In genomic region chr3:50572158-50572557, GRCh38 we compare ENCODE assay signal across 8 cellular contexts. TPM values are rescaled to one million over a fixed set of nuclear protein-coding genes. Genes with fewer than 3 reads are reported as not detected.
DNase-seq lines count a peak whose midpoint lies in the region; ATAC-seq, FAIRE-seq and TF ChIP-seq lines count a peak whose summit lies in the region.

No MANE protein-coding gene starts in this region.

- no peaks in the 10 kb centered on the region for H3K9me3 Mint-ChIP-seq in T-helper 1 cell treated with Interleukin-12 subunit alpha and Interleukin-12 subunit beta and Interleukin-4 antibody, amounts not matched to agents 30 μg/mL and 1 μg/mL, for 36 hours
- no peaks in the 10 kb centered on the region for H3K9me3 Mint-ChIP-seq in activated naive CD8-positive, alpha-beta T cell treated with anti-CD3 and anti-CD28 coated beads, Interleukin-2, amount 50 U/mL, for 24 hours

- in situ Hi-C loops in KBM-7 (cut with MboI; ENCODE audit: low pct_unique_long_range_greater_than_20kb, low sequenced_read_pairs), result no loop called here

- H3K4me1 ChIP-seq in heart right ventricle (peaks cover 9 to 69% (median 36%) of the 10 kb centered on the region in 9 donors), rectal smooth muscle tissue (ENCODE audit: control insufficient read depth, insufficient read depth, low read length) (peaks cover 5% of the 10 kb centered on the region)

- H3K36me3 ChIP-seq in heart right ventricle (peaks cover 0 to 48% (median 0%) of the 10 kb centered on the region in 9 donors), rectal smooth muscle tissue (ENCODE audit: control insufficient read depth, insufficient read depth, low read length) (peaks cover 5% of the 10 kb centered on the region)

- peaks cover 37% of the 10 kb centered on the region for H3K36me3 Mint-ChIP-seq in T-helper 1 cell treated with Interleukin-12 subunit alpha and Interleukin-12 subunit beta and Interleukin-4 antibody, amounts not matched to agents 30 μg/mL and 1 μg/mL, for 36 hours (ENCODE audit: low read depth)
- peaks cover 48% of the 10 kb centered on the region for H3K36me3 Mint-ChIP-seq in activated naive CD8-positive, alpha-beta T cell treated with anti-CD3 and anti-CD28 coated beads, Interleukin-2, amount 50 U/mL, for 24 hours (ENCODE audit: low read depth)

- no peak overlapping the region for H3K9ac ChIP-seq in rectal smooth muscle tissue (ENCODE audit: low read length)

- FAIRE-seq in G401.6 (lab: Jason Lieb, UNC), result peak; percentile 74

- H3K4me3 ChIP-seq in heart right ventricle (no peak overlapping the region), rectal smooth muscle tissue (ENCODE audit: low read length) (no peak overlapping the region)

- DNase-seq in KBM-7 (peak; percentile 91), heart right ventricle (peak; percentile 72 to 74)
- peak; percentile 86 for DNase-seq in activated naive CD8-positive, alpha-beta T cell treated with anti-CD3 and anti-CD28 coated beads, Interleukin-2, amount 50 U/mL, for 24 hours

- H3K27ac ChIP-seq in heart right ventricle (peak overlapping the region in 9 of 10 donors; percentile 7 to 73 (median 42)), rectal smooth muscle tissue (ENCODE audit: low read depth, low read length) (peak overlapping the region; percentile 7)

- H3K27me3 ChIP-seq in heart right ventricle, result no peaks in the 10 kb centered on the region
- H3K27me3 ChIP-seq in rectal smooth muscle tissue (ENCODE audit: control insufficient read depth, insufficient read depth, low read length), result no peaks in the 10 kb centered on the region

- H3K9me3 ChIP-seq in heart right ventricle, result no peaks in the 10 kb centered on the region

- intact Hi-C loops in heart right ventricle (cut with DNase I), result loop anchor here (1.0 to 10.0 kb wide), 8 partner anchors 40 to 813 kb away; partner anchors contain the start of genes MANF (in 2 of the 10) and DOCK3 (in 1 of the 10)

- H3K27me3 Mint-ChIP-seq in T-helper 1 cell treated with Interleukin-12 subunit alpha and Interleukin-12 subunit beta and Interleukin-4 antibody, amounts not matched to agents 30 μg/mL and 1 μg/mL, for 36 hours (ENCODE audit: low read depth), result no peaks in the 10 kb centered on the region
- H3K27me3 Mint-ChIP-seq in activated naive CD8-positive, alpha-beta T cell treated with anti-CD3 and anti-CD28 coated beads, Interleukin-2, amount 50 U/mL, for 24 hours, result peaks cover 3% of the 10 kb centered on the region

- H3K4me3 Mint-ChIP-seq in T-helper 1 cell treated with Interleukin-12 subunit alpha and Interleukin-12 subunit beta and Interleukin-4 antibody, amounts not matched to agents 30 μg/mL and 1 μg/mL, for 36 hours, result peak overlapping the region; percentile 97
- peak overlapping the region; percentile 98 for H3K4me3 Mint-ChIP-seq in activated naive CD8-positive, alpha-beta T cell treated with anti-CD3 and anti-CD28 coated beads, Interleukin-2, amount 50 U/mL, for 24 hours

- 11 to 23% methylated on average over 1 of the region's 1 CpG for WGBS in heart right ventricle, 2 donors

- TF ChIP-seq CTCF in heart right ventricle (IDR thresholded peaks at IDR 0.05), result peak; percentile 79 to 97 (median 93)

- peak overlapping the region; percentile 92 for H3K27ac Mint-ChIP-seq in T-helper 1 cell treated with Interleukin-12 subunit alpha and Interleukin-12 subunit beta and Interleukin-4 antibody, amounts not matched to agents 30 μg/mL and 1 μg/mL, for 36 hours
- H3K27ac Mint-ChIP-seq in activated naive CD8-positive, alpha-beta T cell treated with anti-CD3 and anti-CD28 coated beads, Interleukin-2, amount 50 U/mL, for 24 hours, result peak overlapping the region; percentile 95

- peak; percentile 17 for ATAC-seq in activated naive CD8-positive, alpha-beta T cell treated with anti-CD3 and anti-CD28 coated beads, Interleukin-2, amount 50 U/mL, for 24 hours
- ATAC-seq in heart right ventricle (peak; percentile 6 to 46 (median 32)), GM18517 (IDR thresholded peaks at IDR 0.05; ENCODE audit: unreplicated experiment) (no peak), GM19452 (IDR thresholded peaks at IDR 0.05; ENCODE audit: unreplicated experiment) (no peak)

- peaks cover 66% of the 10 kb centered on the region for H3K4me1 Mint-ChIP-seq in T-helper 1 cell treated with Interleukin-12 subunit alpha and Interleukin-12 subunit beta and Interleukin-4 antibody, amounts not matched to agents 30 μg/mL and 1 μg/mL, for 36 hours (ENCODE audit: low read depth)
- H3K4me1 Mint-ChIP-seq in activated naive CD8-positive, alpha-beta T cell treated with anti-CD3 and anti-CD28 coated beads, Interleukin-2, amount 50 U/mL, for 24 hours, result peaks cover 74% of the 10 kb centered on the region

RNA-seq across cellular contexts. Expression of gene HEMK1, which starts 2.8 kb away (rescaled TPM):
- total RNA-seq in heart right ventricle, result 10 to 100 TPM; 10.6 to 19.0 (median 14.8) TPM
- 10 to 100 TPM; 13.5 to 17.7 TPM for polyA plus RNA-seq in heart right ventricle

RNA-seq across cellular contexts. Expression of gene C3orf18, which starts 4.6 kb away (rescaled TPM):
- total RNA-seq in heart right ventricle, result 10 to 100 TPM; 31.6 to 49.9 (median 43.4) TPM
- polyA plus RNA-seq in heart right ventricle, result 10 to 100 TPM; 19.9 to 28.7 TPM

RNA-seq across cellular contexts. Expression of gene CISH, which starts 39.4 kb away (rescaled TPM):
- total RNA-seq in heart right ventricle, result 100 to 1,000 TPM in 1 of 10 donors, 10 to 100 TPM in 6, 1 to 10 TPM in 3; 5.4 to 131 (median 24.0) TPM
- polyA plus RNA-seq in heart right ventricle, result 10 to 100 TPM in 1 of 2 donors, 1 to 10 TPM in 1; 8.9 to 21.1 TPM

RNA-seq across cellular contexts. Expression of gene MAPKAPK3, which starts 44.8 kb away (rescaled TPM):
- 100 to 1,000 TPM; 278 to 496 (median 334) TPM for total RNA-seq in heart right ventricle
- 100 to 1,000 TPM; 134 to 225 TPM for polyA plus RNA-seq in heart right ventricle

Comparison
In these comparisons a context has a peak if more than half of its experiments do, and no peak if none do; other contexts are left out.
1. ATAC-seq: peak in activated naive CD8-positive, alpha-beta T cell treated with anti-CD3 and anti-CD28 coated beads, Interleukin-2, amount 50 U/mL, for 24 hours (single experiment) and heart right ventricle (8 of 8); none in GM18517 (single experiment) and GM19452 (single experiment).
2. Peak in every context shown above with its lines, with median percentiles within 50 percentile points of each other: DNase-seq.